Comparison of ENCODE assay signal across 8 cellular contexts in the genomic region with DNA sequence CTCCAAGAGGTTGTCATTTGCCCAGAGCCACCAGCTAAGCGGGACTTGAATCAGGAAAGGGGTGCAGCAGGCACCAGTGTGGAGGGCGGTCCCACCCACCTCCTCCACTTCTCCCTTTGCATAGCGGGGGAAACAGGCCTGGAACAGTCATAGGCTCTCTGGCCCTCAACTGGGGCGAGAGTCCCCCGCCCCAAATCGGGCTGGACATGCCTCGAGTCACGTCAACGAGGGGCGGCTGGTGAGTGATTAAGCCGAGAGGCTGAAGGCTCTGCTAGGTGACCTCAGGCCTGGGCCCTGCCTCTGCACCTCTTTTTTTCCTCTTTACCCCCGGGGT. TPM values are rescaled to one million over a fixed set of nuclear protein-coding genes. Genes with fewer than 3 reads are reported as not detected.
DNase-seq lines count a peak whose midpoint lies in the region; ATAC-seq, FAIRE-seq and TF ChIP-seq lines count a peak whose summit lies in the region.

No MANE protein-coding gene starts in this region.

- H3K36me3 ChIP-seq in pancreas = no peaks in the 10 kb centered on the region

- POLR2A ChIA-PET in activated CD4-positive, alpha-beta T cell treated with anti-CD3 and anti-CD28 coated beads for 36 hours (lab: Charles Lee) = no interaction called here

- H3K4me3 Mint-ChIP-seq in activated CD4-positive, alpha-beta T cell treated with anti-CD3 and anti-CD28 coated beads for 36 hours = peak overlapping the region; percentile 73

- no peak for TF ChIP-seq CTCF in fibroblast of mammary gland (conservative IDR thresholded peaks at IDR 0.05; ENCODE audit: control insufficient read depth, insufficient read depth, low read depth, low read length)
- TF ChIP-seq CTCF in pancreas (IDR thresholded peaks at IDR 0.05) = no peak

- H3K9me3 ChIP-seq in pancreas = no peaks in the 10 kb centered on the region

- 1% methylated on average over 12 of the region's 12 CpGs for WGBS in pancreas, 2 donors

- H3K4me3 ChIP-seq in fibroblast of mammary gland (ENCODE audit: control insufficient read depth, low read depth, low read length) = peak overlapping the region; percentile 43
- H3K4me3 ChIP-seq in pancreas = peak overlapping the region; percentile 20 to 53 (median 32)

- no peaks in the 10 kb centered on the region for H3K9me3 Mint-ChIP-seq in activated CD4-positive, alpha-beta T cell treated with anti-CD3 and anti-CD28 coated beads for 36 hours (ENCODE audit: low read depth)

- intact Hi-C loops in activated CD4-positive, alpha-beta T cell treated with anti-CD3 and anti-CD28 coated beads for 36 hours (cut with DNase I, micrococcal nuclease) = loop anchor here (1.0 to 10.0 kb wide), 8 partner anchors 38 to 245 kb away; partner anchors contain the start of gene PIK3R2 (in 1 of the 2)
- intact Hi-C loops in pancreas (cut with DNase I) = loop anchor here in 1 of 3 donors (1.0 kb wide), 1 partner anchor 51 kb away; no protein-coding TSS in a partner anchor

- CTCF ChIA-PET in activated CD4-positive, alpha-beta T cell treated with anti-CD3 and anti-CD28 coated beads for 36 hours (lab: Charles Lee) = interaction anchor here (0.9 to 6.0 kb wide), 14 partner anchors 9 to 153 kb away, joined by 3 to 71 read pairs (median 5); partner anchors contain the start of gene CCDC124

- no peak for FAIRE-seq in pancreas (lab: Jason Lieb, UNC)
- no peak for FAIRE-seq in GM12891 (lab: Jason Lieb, UNC)

- no peak overlapping the region for H3K27ac Mint-ChIP-seq in activated CD4-positive, alpha-beta T cell treated with anti-CD3 and anti-CD28 coated beads for 36 hours

- DNase-seq in activated CD4-positive, alpha-beta T cell treated with anti-CD3 and anti-CD28 coated beads for 36 hours = no peak
- no peak for DNase-seq in activated CD4-positive, alpha-beta T cell treated with anti-CD3 and anti-CD28 coated beads, Interleukin-2, amount 50 U/mL, for 1 hour
- DNase-seq in fibroblast of mammary gland (ENCODE audit: low read depth) (peak; percentile 16), pancreas (no peak), GM12891 (ENCODE audit: insufficient read length, low spot score) (no peak), NCI-H82 (lab: John Stamatoyannopoulos, UW) (no peak), DMS53 (lab: John Stamatoyannopoulos, UW) (no peak)

- peaks cover 30% of the 10 kb centered on the region for H3K4me1 Mint-ChIP-seq in activated CD4-positive, alpha-beta T cell treated with anti-CD3 and anti-CD28 coated beads for 36 hours

- TF ChIP-seq POLR2A in GM12891 (IDR thresholded peaks at IDR 0.05; ENCODE audit: low read depth, low read length) = no peak

- peak; percentile 32 for ATAC-seq in activated CD4-positive, alpha-beta T cell treated with anti-CD3 and anti-CD28 coated beads for 36 hours
- ATAC-seq in SK-N-SH treated with all-trans-retinoic acid at 6 μM for 48 hours = peak; percentile 58
- ATAC-seq in pancreas = peak; percentile 47 to 54 (median 52)

- H3K36me3 Mint-ChIP-seq in activated CD4-positive, alpha-beta T cell treated with anti-CD3 and anti-CD28 coated beads for 36 hours (ENCODE audit: low read depth) = peaks cover 30% of the 10 kb centered on the region

- peaks cover 0 to 9% (median 0%) of the 10 kb centered on the region in 3 donors for H3K4me1 ChIP-seq in pancreas

- H3K27me3 Mint-ChIP-seq in activated CD4-positive, alpha-beta T cell treated with anti-CD3 and anti-CD28 coated beads for 36 hours = no peaks in the 10 kb centered on the region

- peak overlapping the region; percentile 58 to 89 (median 76) for H3K27ac ChIP-seq in pancreas

- H3K27me3 ChIP-seq in pancreas = no peaks in the 10 kb centered on the region

TF ChIP-seq in SK-N-SH treated with all-trans-retinoic acid at 6 μM for 48 hours, 23 proteins besides CTCF, POLR2A, EP300 and RAD21 (continues in another document):
- TF ChIP-seq TOX (CRISPR knock-in tag; IDR thresholded peaks at IDR 0.05; ENCODE audit: borderline replicate concordance) (no peak), BACH2 (CRISPR knock-in tag; IDR thresholded peaks at IDR 0.05; ENCODE audit: borderline replicate concordance) (no peak), ZC3H10 (CRISPR knock-in tag; IDR thresholded peaks at IDR 0.05) (no peak), ZNF8 (CRISPR knock-in tag; IDR thresholded peaks at IDR 0.05) (no peak), ZNF565 (CRISPR knock-in tag; conservative IDR thresholded peaks at IDR 0.05; ENCODE audit: low read depth) (no peak), CSDC2 (CRISPR knock-in tag; IDR thresholded peaks at IDR 0.05) (no peak), POU6F1 (CRISPR knock-in tag; IDR thresholded peaks at IDR 0.05; ENCODE audit: borderline replicate concordance, low read depth) (no peak)
- TF ChIP-seq, protein P1, sequence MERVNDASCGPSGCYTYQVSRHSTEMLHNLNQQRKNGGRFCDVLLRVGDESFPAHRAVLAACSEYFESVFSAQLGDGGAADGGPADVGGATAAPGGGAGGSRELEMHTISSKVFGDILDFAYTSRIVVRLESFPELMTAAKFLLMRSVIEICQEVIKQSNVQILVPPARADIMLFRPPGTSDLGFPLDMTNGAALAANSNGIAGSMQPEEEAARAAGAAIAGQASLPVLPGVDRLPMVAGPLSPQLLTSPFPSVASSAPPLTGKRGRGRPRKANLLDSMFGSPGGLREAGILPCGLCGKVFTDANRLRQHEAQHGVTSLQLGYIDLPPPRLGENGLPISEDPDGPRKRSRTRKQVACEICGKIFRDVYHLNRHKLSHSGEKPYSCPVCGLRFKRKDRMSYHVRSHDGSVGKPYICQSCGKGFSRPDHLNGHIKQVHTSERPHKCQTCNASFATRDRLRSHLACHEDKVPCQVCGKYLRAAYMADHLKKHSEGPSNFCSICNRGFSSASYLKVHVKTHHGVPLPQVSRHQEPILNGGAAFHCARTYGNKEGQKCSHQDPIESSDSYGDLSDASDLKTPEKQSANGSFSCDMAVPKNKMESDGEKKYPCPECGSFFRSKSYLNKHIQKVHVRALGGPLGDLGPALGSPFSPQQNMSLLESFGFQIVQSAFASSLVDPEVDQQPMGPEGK (CRISPR knock-in tag; IDR thresholded peaks at IDR 0.05; ENCODE audit: borderline replicate concordance) = no peak

TF ChIP-seq in GM12891, 5 proteins besides CTCF, POLR2A, EP300 and RAD21:
- no peak for TF ChIP-seq TAF1 (IDR thresholded peaks at IDR 0.05; ENCODE audit: low read depth, low read length)
- no peak for TF ChIP-seq PAX5 (IDR thresholded peaks at IDR 0.05; ENCODE audit: insufficient read depth, low read length, severe bottlenecking)
- no peak for TF ChIP-seq POU2F2 (IDR thresholded peaks at IDR 0.05; ENCODE audit: low read depth, low read length)
- TF ChIP-seq SPI1 (IDR thresholded peaks at IDR 0.05; ENCODE audit: low read depth, low read length) = no peak
- TF ChIP-seq POLR2AphosphoS5 (IDR thresholded peaks at IDR 0.05; ENCODE audit: low read depth, low read length) = no peak

RNA-seq across cellular contexts. Expression of gene ARRDC2, which starts 0.4 kb away (rescaled TPM):
- 10 to 100 TPM; 13.5 to 21.7 TPM for total RNA-seq in activated CD4-positive, alpha-beta T cell treated with anti-CD3 and anti-CD28 coated beads for 36 hours
- total RNA-seq in pancreas = 10 to 100 TPM in 1 of 6 donors, 1 to 10 TPM in 5; 3.8 to 22.0 (median 8.1) TPM
- 10 to 100 TPM; 32.3 to 34.8 TPM for polyA plus RNA-seq in pancreas
- polyA plus RNA-seq in GM12891 (2012; ENCODE audit: low read depth, missing spikeins) = 3.6 TPM

RNA-seq across cellular contexts. Expression of gene KCNN1, which starts 40.7 kb away (rescaled TPM):
- total RNA-seq in activated CD4-positive, alpha-beta T cell treated with anti-CD3 and anti-CD28 coated beads for 36 hours = under 1 TPM in 1 of 2 experiments, not detected in 1; 0.05 TPM
- total RNA-seq in pancreas = under 1 TPM in 1 of 6 donors, not detected in 5; 0.19 TPM
- polyA plus RNA-seq in pancreas = under 1 TPM; 0.08 to 0.33 TPM
- polyA plus RNA-seq in GM12891 (2012; ENCODE audit: low read depth, missing spikeins) = 2.6 TPM
